ENCODE assay signal across 18 cellular contexts in the genomic region with DNA sequence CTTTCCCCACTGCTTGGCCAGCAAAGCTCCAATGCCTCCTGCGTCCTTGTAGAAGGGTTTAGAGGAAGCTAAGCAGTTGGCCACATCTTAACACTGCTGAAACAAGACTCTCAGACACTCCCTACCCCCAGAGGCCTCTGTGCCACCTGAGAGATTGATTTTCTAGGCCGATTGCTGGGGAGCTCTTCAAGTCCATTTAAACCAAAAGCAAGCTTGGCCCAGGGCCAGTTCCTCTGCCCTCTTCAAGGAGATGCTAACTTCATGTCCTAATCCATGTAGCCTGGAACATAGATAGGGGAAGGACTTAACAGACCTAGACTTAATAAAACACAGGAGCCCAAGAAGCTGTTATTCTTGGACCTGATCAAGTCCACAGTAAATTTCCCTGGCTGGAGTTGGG. TPM values are rescaled to one million over a fixed set of nuclear protein-coding genes. Genes with fewer than 3 reads are reported as not detected.
DNase-seq lines count a peak whose midpoint lies in the region; ATAC-seq and TF ChIP-seq lines count a peak whose summit lies in the region.
"Had no signal": no experiment of that assay in that cellular context is flagged by ENCODE, and none has a peak within 500 bp of the region (broad histone marks: within the 10 kb centered on the region; RNA-seq: fewer than 3 reads in every experiment).

No MANE protein-coding gene starts in this region.

- H3K4me3 ChIP-seq in adrenal gland (no peak overlapping the region), right atrium auricular region (no peak overlapping the region), tibial nerve (no peak overlapping the region), GM23338 (no peak overlapping the region)
- H3K4me3 ChIP-seq: Peyer's patch had no signal

- H3K79me2 ChIP-seq in GM23338 (replicated peaks; ENCODE audit: insufficient read depth), result no peaks in the 10 kb centered on the region

- TF ChIP-seq CTCF in adrenal gland (IDR thresholded peaks at IDR 0.05), result no peak
- no peak for TF ChIP-seq CTCF in right atrium auricular region (IDR thresholded peaks at IDR 0.05)
- no peak for TF ChIP-seq CTCF in tibial nerve (IDR thresholded peaks at IDR 0.05)
- TF ChIP-seq CTCF in WTC11 (IDR thresholded peaks at IDR 0.05), result no peak
- TF ChIP-seq CTCF in GM23338 (conservative IDR thresholded peaks at IDR 0.05; ENCODE audit: low read depth in 2 of 2), result no peak

- H3F3A ChIP-seq in GM23338 (replicated peaks; ENCODE audit: low read depth), result no peaks in the 10 kb centered on the region

- no peak overlapping the region for H3K27ac ChIP-seq in adrenal gland
- no peak overlapping the region for H3K27ac ChIP-seq in right atrium auricular region
- H3K27ac ChIP-seq in tibial nerve, result no peak overlapping the region
- no peak overlapping the region for H3K27ac ChIP-seq in GM23338 (ENCODE audit: low read depth)
- H3K27ac ChIP-seq: Peyer's patch had no signal

- TF ChIP-seq EP300 in tibial nerve (IDR thresholded peaks at IDR 0.05), result no peak

- H3K9me3 ChIP-seq in adrenal gland (replicated peaks in 1 of 3), result no peaks in the 10 kb centered on the region
- H3K9me3 ChIP-seq in right atrium auricular region, result no peaks in the 10 kb centered on the region
- no peaks in the 10 kb centered on the region for H3K9me3 ChIP-seq in tibial nerve
- H3K9me3 ChIP-seq: Peyer's patch had no signal

- ATAC-seq in left cardiac atrium (no peak), WTC11 (no peak), GM23338 (no peak), HG03378 (IDR thresholded peaks at IDR 0.05; ENCODE audit: unreplicated experiment) (no peak)

- no peak overlapping the region for H3K4me3 Mint-ChIP-seq in WTC11
- no peak overlapping the region for H3K4me3 Mint-ChIP-seq in GM23338

- H3K36me3 Mint-ChIP-seq in WTC11, result peaks cover 6% of the 10 kb centered on the region
- H3K36me3 Mint-ChIP-seq in GM23338 (ENCODE audit: low read depth), result peaks cover 6% of the 10 kb centered on the region; the same call in 1 of the 3 replicates

- 36 to 70% (median 43%) methylated on average over 2 of the region's 2 CpGs for WGBS in adrenal gland, 4 donors
- 51 to 100% methylated on average over 1 to 2 of the region's 2 CpGs for WGBS in tibial nerve, 2 donors

- intact Hi-C loops in left cardiac atrium (cut with DNase I) (no loop called here), cardiac septum (cut with DNase I) (no loop called here), adrenal gland (cut with DNase I) (no loop called here)

- H3K27me3 Mint-ChIP-seq in WTC11 (ENCODE audit: low read depth), result no peaks in the 10 kb centered on the region
- H3K27me3 Mint-ChIP-seq in GM23338 (ENCODE audit: insufficient read depth, low read depth, poor library complexity), result no peaks in the 10 kb centered on the region

- H3K4me1 Mint-ChIP-seq in WTC11, result no peaks in the 10 kb centered on the region
- no peaks in the 10 kb centered on the region for H3K4me1 Mint-ChIP-seq in GM23338

- no peak overlapping the region for H3K4me2 ChIP-seq in GM23338

- H3K27ac Mint-ChIP-seq in WTC11 (no peak overlapping the region), GM23338 (no peak overlapping the region)

- no peak overlapping the region for H2AFZ ChIP-seq in GM23338

- peaks cover 4% of the 10 kb centered on the region for H3K9me3 Mint-ChIP-seq in WTC11
- no peaks in the 10 kb centered on the region for H3K9me3 Mint-ChIP-seq in GM23338

- DNase-seq in left cardiac atrium, result peak; percentile 23
- no peak for DNase-seq in cardiac septum (ENCODE audit: low spot score)
- peak in 5 of 7 donors; percentile 7 to 48 (median 17) for DNase-seq in adrenal gland
- peak; percentile 59 for DNase-seq in right atrium auricular region (ENCODE audit: low spot score)
- DNase-seq in tibial nerve (ENCODE audit: low spot score in 2 of 2), result peak; percentile 8 to 12
- no peak for DNase-seq in WTC11 (ENCODE audit: low spot score)
- DNase-seq in GM23338 (ENCODE audit: low spot score), result no peak
- DNase-seq: AML-193, DND-41, GF-D8, MM.1S, NCI-H2029 treated with DMSO at 0.1 percent for 48 hours, NCI-H345, NCI-H748 treated with DMSO at 0.1 percent for 48 hours, Peyer's patch, SIG-M5 had no signal

- POLR2A ChIA-PET in WTC11 (lab: Charles Lee), result no interaction called here

- CTCF ChIA-PET in WTC11 (lab: Charles Lee), result interaction anchor here (0.6 kb wide), 1 partner anchor 35 kb away, joined by 3 read pairs; no protein-coding TSS in a partner anchor

- TF ChIP-seq POLR2A in adrenal gland (IDR thresholded peaks at IDR 0.05), result no peak
- no peak for TF ChIP-seq POLR2A in tibial nerve (IDR thresholded peaks at IDR 0.05)

- H4K20me1 ChIP-seq in GM23338 (replicated peaks; ENCODE audit: insufficient read depth), result no peaks in the 10 kb centered on the region

- H3K9me2 ChIP-seq in GM23338 (ENCODE audit: insufficient read depth), result no peaks in the 10 kb centered on the region

- H3K27me3 ChIP-seq in adrenal gland, result no peaks in the 10 kb centered on the region
- H3K27me3 ChIP-seq in right atrium auricular region, result no peaks in the 10 kb centered on the region
- no peaks in the 10 kb centered on the region for H3K27me3 ChIP-seq in tibial nerve
- no peaks in the 10 kb centered on the region for H3K27me3 ChIP-seq in GM23338 (ENCODE audit: insufficient read depth)
- H3K27me3 ChIP-seq: Peyer's patch had no signal

- H3K36me3 ChIP-seq in adrenal gland (replicated peaks in 1 of 2) (no peaks in the 10 kb centered on the region), right atrium auricular region (no peaks in the 10 kb centered on the region), tibial nerve (peaks cover 0 to 1% (median 0%) of the 10 kb centered on the region in 3 donors), GM23338 (ENCODE audit: insufficient read depth) (no peaks in the 10 kb centered on the region)
- H3K36me3 ChIP-seq: Peyer's patch had no signal

- no peaks in the 10 kb centered on the region for H3K4me1 ChIP-seq in adrenal gland (replicated peaks in 1 of 2)
- no peaks in the 10 kb centered on the region for H3K4me1 ChIP-seq in right atrium auricular region
- no peaks in the 10 kb centered on the region for H3K4me1 ChIP-seq in tibial nerve
- no peaks in the 10 kb centered on the region for H3K4me1 ChIP-seq in GM23338 (ENCODE audit: insufficient read depth)
- H3K4me1 ChIP-seq: Peyer's patch had no signal

TF ChIP-seq in WTC11, 78 proteins besides CTCF, POLR2A, EP300 and RAD21 (continues in another document):
- no peak for TF ChIP-seq ERG (CRISPR knock-in tag; IDR thresholded peaks at IDR 0.05)
- no peak for TF ChIP-seq NR3C1 (CRISPR knock-in tag; conservative IDR thresholded peaks at IDR 0.05; ENCODE audit: low read depth)

TF ChIP-seq in GM23338, 12 proteins besides CTCF, POLR2A, EP300 and RAD21:
- TF ChIP-seq JUNB (IDR thresholded peaks at IDR 0.05; ENCODE audit: unreplicated experiment), result no peak

RNA-seq across cellular contexts. Expression of gene FMR1NB, which starts 27.2 kb away (rescaled TPM):
- total RNA-seq in left cardiac atrium (not detected), cardiac septum (not detected), adrenal gland (not detected), right atrium auricular region (not detected), tibial nerve (not detected), WTC11 (2021) (not detected in 3 replicates)
- polyA plus RNA-seq in adrenal gland (not detected), GM23338 (2016; fragmentation: Nextera tagmentation; extraction: Ambion mirVana) (not detected in 2 replicates)
- total RNA-seq in GM23338 (2014; rRNA removed; shearing (Covaris generic)), result not detected in 2 replicates
- total RNA-seq: A673, Peyer's patch had no signal

RNA-seq across cellular contexts. Expression of gene FMR1, which starts 42.3 kb away (rescaled TPM):
- 10 to 100 TPM; 28.1 to 28.5 TPM for total RNA-seq in left cardiac atrium
- total RNA-seq in cardiac septum, result 30.9 TPM
- 10 to 100 TPM; 11.3 to 32.7 (median 28.2) TPM for total RNA-seq in adrenal gland
- polyA plus RNA-seq in adrenal gland, result 10 to 100 TPM; 16.6 to 33.7 (median 30.2) TPM
- total RNA-seq in right atrium auricular region, result 10 to 100 TPM; 18.1 to 18.3 TPM
- total RNA-seq in tibial nerve, result 10 to 100 TPM; 34.5 to 63.0 (median 41.7) TPM
- 32.7 to 34.3 TPM (median 33.8 TPM) in 3 replicates for total RNA-seq in WTC11 (2021)
- total RNA-seq in GM23338 (2014; rRNA removed; shearing (Covaris generic)), result 36.5 and 44.3 TPM in 2 replicates
- 13.0 and 17.1 TPM in 2 replicates for polyA plus RNA-seq in GM23338 (2016; fragmentation: Nextera tagmentation; extraction: Ambion mirVana)

Comparison
In these comparisons a context has a peak if more than half of its experiments do, and no peak if none do; other contexts are left out.
1. DNase-seq: peak in left cardiac atrium (single experiment), adrenal gland (5 of 7), right atrium auricular region (single experiment) and tibial nerve (2 of 2); none in cardiac septum (single experiment), WTC11 (single experiment) and GM23338 (single experiment).